Comparison of ENCODE assay signal across 8 cellular contexts in genomic region chr2:219218279-219219112, GRCh38. TPM values are rescaled to one million over a fixed set of nuclear protein-coding genes. Genes with fewer than 3 reads are reported as not detected.
DNase-seq lines count a peak whose midpoint lies in the region; ATAC-seq, FAIRE-seq and TF ChIP-seq lines count a peak whose summit lies in the region.

Gene ABCB6 (minus strand): TSS chr2:219218958. CDS start chr2:219218673, 285 bp downstream.

- H3K27me3 Mint-ChIP-seq in activated B cell treated with CpG ODN at 0.5 μM for 24 hours, result no peaks in the 10 kb centered on the region

- CTCF ChIA-PET in activated B cell treated with CpG ODN at 0.5 μM for 24 hours (lab: Charles Lee), result interaction anchor here (0.9 to 4.3 kb wide), 7 partner anchors 36 to 76 kb away, joined by 3 to 25 read pairs (median 3); partner anchors contain the start of gene CNPPD1

- 0 to 2% (median 1%) methylated on average over 54 to 73 of the region's 73 CpGs for WGBS in small intestine, 3 donors

- peak within 1 kb of the TSS; percentile 81 for H3K4me3 Mint-ChIP-seq in activated B cell treated with CpG ODN at 0.5 μM for 24 hours

- H3K36me3 ChIP-seq in bronchial epithelial cell (ENCODE audit: control insufficient read depth, insufficient read depth, low read length), result peaks cover 50% of the 10 kb centered on the region
- H3K36me3 ChIP-seq in small intestine (ENCODE audit: control insufficient read depth in 2 of 2, insufficient read depth in 2 of 2, low read length in 2 of 2), result peaks cover 8 to 17% of the 10 kb centered on the region in 2 donors

- no peaks in the 10 kb centered on the region for H3K27me3 ChIP-seq in bronchial epithelial cell (ENCODE audit: control insufficient read depth, insufficient read depth, low read length)
- no peaks in the 10 kb centered on the region for H3K27me3 ChIP-seq in small intestine (ENCODE audit: control insufficient read depth in 2 of 2, insufficient read depth in 2 of 2, low read length in 2 of 2)

- peak; percentile 63 for TF ChIP-seq POLR2A in GM12891 (IDR thresholded peaks at IDR 0.05; ENCODE audit: low read depth, low read length)

- peaks cover 19% of the 10 kb centered on the region for H3K4me1 Mint-ChIP-seq in activated B cell treated with CpG ODN at 0.5 μM for 24 hours

- peak within 1 kb of the TSS; percentile 85 to 90 for H3K27ac ChIP-seq in small intestine (ENCODE audit: low read depth in 1 of 2, low read length in 1 of 2)

- intact Hi-C loops in activated B cell treated with CpG ODN at 0.5 μM for 24 hours (cut with micrococcal nuclease), result loop anchor here (1.0 to 2.0 kb wide), 8 partner anchors 11 to 76 kb away; partner anchors contain the start of genes ANKZF1, ATG9A, DNAJB2 and GLB1L

- ATAC-seq in HG02763 (IDR thresholded peaks at IDR 0.05; ENCODE audit: unreplicated experiment) (peak; percentile 71), activated B cell treated with CpG ODN at 0.5 μM for 24 hours (ENCODE audit: low read depth) (peak; percentile 95)

- H3K27ac Mint-ChIP-seq in activated B cell treated with CpG ODN at 0.5 μM for 24 hours, result peak within 1 kb of the TSS; percentile 74

- H3K4me3 ChIP-seq in bronchial epithelial cell (ENCODE audit: low read depth, low read length) (peak within 1 kb of the TSS; percentile 75), small intestine (ENCODE audit: low read depth in 1 of 2, low read length in 2 of 2) (peak within 1 kb of the TSS; percentile 46 to 57)

- H3K36me3 Mint-ChIP-seq in activated B cell treated with CpG ODN at 0.5 μM for 24 hours (ENCODE audit: low read depth), result peaks cover 46% of the 10 kb centered on the region

- peaks cover 4 to 5% of the 10 kb centered on the region in 2 donors for H3K4me1 ChIP-seq in small intestine (ENCODE audit: control insufficient read depth in 2 of 2, insufficient read depth in 1 of 2, low read depth in 1 of 2, low read length in 1 of 2)

- TF ChIP-seq CTCF in activated B cell treated with CpG ODN at 0.5 μM for 24 hours (IDR thresholded peaks at IDR 0.05) (no peak), bronchial epithelial cell (IDR thresholded peaks at IDR 0.05; ENCODE audit: insufficient read depth, low read length, severe bottlenecking) (peak; percentile 1)

- DNase-seq in GM12891 (ENCODE audit: insufficient read length, low spot score), result peak; percentile 94
- DNase-seq in NCI-H2029 treated with DMSO at 0.1 percent for 48 hours (lab: John Stamatoyannopoulos, UW), result peak; percentile 62
- peak; percentile 82 for DNase-seq in activated B cell treated with CpG ODN at 0.5 μM for 24 hours
- peak; percentile 74 for DNase-seq in bronchial epithelial cell (ENCODE audit: low read depth)
- DNase-seq in iPS-NIHi7 (ENCODE audit: extremely low spot score), result peak; percentile 93
- peak; percentile 91 for DNase-seq in small intestine
- no peak for DNase-seq in SKM-1 (lab: John Stamatoyannopoulos, UW; ENCODE audit: unreplicated experiment)

- no peaks in the 10 kb centered on the region for H3K9me3 ChIP-seq in small intestine (ENCODE audit: control insufficient read depth, low read depth)

- no peaks in the 10 kb centered on the region for H3K9me3 Mint-ChIP-seq in activated B cell treated with CpG ODN at 0.5 μM for 24 hours

- FAIRE-seq in GM12891 (lab: Jason Lieb, UNC) (peak; percentile 98), bronchial epithelial cell (lab: Jason Lieb, UNC) (no peak), small intestine (lab: Jason Lieb, UNC) (no peak)

- POLR2A ChIA-PET in activated B cell treated with CpG ODN at 0.5 μM for 24 hours (lab: Charles Lee), result interaction anchor here (0.6 to 5.9 kb wide), 21 partner anchors 9 to 559 kb away, joined by 3 to 61 read pairs (median 5); partner anchors contain the start of genes ANKZF1, ATG9A, CNPPD1 and DNAJB2

TF ChIP-seq in GM12891, 5 proteins besides CTCF, POLR2A, EP300 and RAD21:
- TF ChIP-seq POU2F2 (IDR thresholded peaks at IDR 0.05; ENCODE audit: low read depth, low read length) (peak; percentile 95), POLR2AphosphoS5 (IDR thresholded peaks at IDR 0.05; ENCODE audit: low read depth, low read length) (peak; percentile 75), TAF1 (IDR thresholded peaks at IDR 0.05; ENCODE audit: low read depth, low read length) (no peak), SPI1 (IDR thresholded peaks at IDR 0.05; ENCODE audit: low read depth, low read length) (no peak), PAX5 (IDR thresholded peaks at IDR 0.05; ENCODE audit: insufficient read depth, low read length, severe bottlenecking) (no peak)

RNA-seq across cellular contexts. Expression of gene ABCB6, which starts in this region (rescaled TPM):
- polyA plus RNA-seq in GM12891 (2012; ENCODE audit: low read depth, missing spikeins), result 17.4 TPM
- total RNA-seq in activated B cell treated with CpG ODN at 0.5 μM for 24 hours (12.1 and 16.6 TPM in 2 replicates), bronchial epithelial cell (40.2 and 46.1 TPM in 2 replicates)
- polyA plus RNA-seq in small intestine, result 10 to 100 TPM; 42.8 to 49.2 (median 43.2) TPM
